In genomic region chr7:50339990-50340500, GRCh38 we compare ENCODE assay signal across 1 cellular context.
TF ChIP-seq lines count a peak whose summit lies in the region.

No MANE protein-coding gene starts in this region.

TF ChIP-seq in K562, 482 proteins besides CTCF, POLR2A, EP300 and RAD21 (continued from another document and continues in another):
- TF ChIP-seq, protein P1, sequence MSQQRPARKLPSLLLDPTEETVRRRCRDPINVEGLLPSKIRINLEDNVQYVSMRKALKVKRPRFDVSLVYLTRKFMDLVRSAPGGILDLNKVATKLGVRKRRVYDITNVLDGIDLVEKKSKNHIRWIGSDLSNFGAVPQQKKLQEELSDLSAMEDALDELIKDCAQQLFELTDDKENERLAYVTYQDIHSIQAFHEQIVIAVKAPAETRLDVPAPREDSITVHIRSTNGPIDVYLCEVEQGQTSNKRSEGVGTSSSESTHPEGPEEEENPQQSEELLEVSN (IDR thresholded peaks at IDR 0.05; ENCODE audit: borderline replicate concordance in 1 of 2, extremely low read depth in 1 of 2, insufficient read depth in 1 of 2, insufficient read length in 1 of 2, low read depth in 1 of 2, low read length in 1 of 2, poor library complexity in 1 of 2, severe bottlenecking in 1 of 2) = peak in 1 of 2 experiments; percentile 7
- TF ChIP-seq PKNOX1 (IDR thresholded peaks at IDR 0.05) (peak; percentile 52; the same call in 1 of the 2 replicates), ZKSCAN1 (IDR thresholded peaks at IDR 0.05; ENCODE audit: low read depth, low read length) (peak; percentile 84), CC2D1A (IDR thresholded peaks at IDR 0.05) (peak; percentile 54; the same call in 1 of the 2 replicates), ZNF311 (CRISPR knock-in tag; IDR thresholded peaks at IDR 0.05) (peak; percentile 18; the same call in 1 of the 2 replicates), DMBX1 (CRISPR knock-in tag; IDR thresholded peaks at IDR 0.05; ENCODE audit: borderline replicate concordance) (peak; percentile 71; the same call in 1 of the 2 replicates), SMARCA4 (IDR thresholded peaks at IDR 0.05) (peak; percentile 73; the same call in 1 of the 2 replicates), TAL1 (IDR thresholded peaks at IDR 0.05) (peak; percentile 25; the same call in 1 of the 2 replicates), YY1 (IDR thresholded peaks at IDR 0.05; ENCODE audit: borderline replicate concordance in 1 of 3, control insufficient read depth in 1 of 3, extremely low read depth in 1 of 3, insufficient read depth in 3 of 3, insufficient read length in 1 of 3, insufficient replicate concordance in 2 of 3, low read depth in 1 of 3, low read length in 2 of 3) (no peak), FOXO4 (CRISPR knock-in tag; IDR thresholded peaks at IDR 0.05) (no peak), SMARCE1 (IDR thresholded peaks at IDR 0.05) (peak; percentile 62; the same call in 1 of the 2 replicates), POLR2AphosphoS5 (IDR thresholded peaks at IDR 0.05; ENCODE audit: control insufficient read depth, insufficient read depth, low read depth, low read length) (peak; percentile 45; the same call in 1 of the 2 replicates), UBTF (IDR thresholded peaks at IDR 0.05; ENCODE audit: borderline replicate concordance in 1 of 2, low read depth in 2 of 2, low read length in 2 of 2) (peak; percentile 57; a peak in 2 of 4 replicates), SPI1 (IDR thresholded peaks at IDR 0.05; ENCODE audit: borderline replicate concordance, low read depth, low read length) (peak; percentile 7; the same call in 1 of the 2 replicates), HNRNPLL (IDR thresholded peaks at IDR 0.05; ENCODE audit: low read depth, low read length, poor library complexity, severe bottlenecking) (no peak), KLF1 (tag; IDR thresholded peaks at IDR 0.05) (no peak), ZNF76 (CRISPR knock-in tag; IDR thresholded peaks at IDR 0.05; ENCODE audit: borderline replicate concordance) (no peak), HSF4 (CRISPR knock-in tag; IDR thresholded peaks at IDR 0.05; ENCODE audit: borderline replicate concordance) (no peak), GATAD2A (IDR thresholded peaks at IDR 0.05) (0 out of 2 replicates have a peak, but pooled peaks have one; percentile 32), RCOR1 (IDR thresholded peaks at IDR 0.05; ENCODE audit: borderline replicate concordance in 1 of 2, low read depth in 2 of 2, low read length in 2 of 2) (peak in 1 of 2 experiments; percentile 60; a peak in 2 of 4 replicates), ZNF699 (CRISPR knock-in tag; IDR thresholded peaks at IDR 0.05; ENCODE audit: insufficient replicate concordance) (no peak), TBL1XR1 (IDR thresholded peaks at IDR 0.05; ENCODE audit: low read length in 2 of 2) (0 out of 4 replicates have a peak, but pooled peaks of 1 of the 2 experiments have one; percentile 35), MCM3 (IDR thresholded peaks at IDR 0.05) (no peak), ZFP1 (CRISPR knock-in tag; IDR thresholded peaks at IDR 0.05) (no peak), CEBPB (tag; IDR thresholded peaks at IDR 0.05) (no peak), ZEB2 (IDR thresholded peaks at IDR 0.05) (peak; percentile 39; the same call in 1 of the 2 replicates), ZC3H11A (IDR thresholded peaks at IDR 0.05; ENCODE audit: low read depth, low read length) (no peak), THAP7 (CRISPR knock-in tag; IDR thresholded peaks at IDR 0.05) (no peak), CHD1 (IDR thresholded peaks at IDR 0.05; ENCODE audit: low read length) (peak; percentile 29), CBFA2T2 (conservative IDR thresholded peaks at IDR 0.05) (peak; percentile 65), PHTF2 (CRISPR knock-in tag; IDR thresholded peaks at IDR 0.05) (no peak), FOXP4 (CRISPR knock-in tag; IDR thresholded peaks at IDR 0.05; ENCODE audit: borderline replicate concordance) (no peak), RUNX1 (IDR thresholded peaks at IDR 0.05; ENCODE audit: low read depth) (0 out of 2 replicates have a peak, but pooled peaks have one; percentile 48), ZNF217 (CRISPR knock-in tag; IDR thresholded peaks at IDR 0.05) (no peak), RNF2 (IDR thresholded peaks at IDR 0.05) (peak; percentile 61; the same call in 1 of the 2 replicates), PRDM10 (IDR thresholded peaks at IDR 0.05; ENCODE audit: partially characterized antibody) (peak; percentile 77), XRCC5 (IDR thresholded peaks at IDR 0.05; ENCODE audit: low read depth, low read length) (no peak), CXXC5 (CRISPR knock-in tag; IDR thresholded peaks at IDR 0.05) (peak; percentile 34), CBFA2T3 (IDR thresholded peaks at IDR 0.05) (peak; percentile 83), NCOA2 (IDR thresholded peaks at IDR 0.05; ENCODE audit: partially characterized antibody in 2 of 2) (no peak), MEIS2 (IDR thresholded peaks at IDR 0.05; ENCODE audit: partially characterized antibody) (peak; percentile 70), TRIM24 (IDR thresholded peaks at IDR 0.05) (peak; percentile 24 to 25; a peak in 1 of 4 replicates), HDAC1 (IDR thresholded peaks at IDR 0.05) (peak in 1 of 2 experiments; percentile 43; a peak in 1 of 4 replicates)
- TF ChIP-seq, protein P2, sequence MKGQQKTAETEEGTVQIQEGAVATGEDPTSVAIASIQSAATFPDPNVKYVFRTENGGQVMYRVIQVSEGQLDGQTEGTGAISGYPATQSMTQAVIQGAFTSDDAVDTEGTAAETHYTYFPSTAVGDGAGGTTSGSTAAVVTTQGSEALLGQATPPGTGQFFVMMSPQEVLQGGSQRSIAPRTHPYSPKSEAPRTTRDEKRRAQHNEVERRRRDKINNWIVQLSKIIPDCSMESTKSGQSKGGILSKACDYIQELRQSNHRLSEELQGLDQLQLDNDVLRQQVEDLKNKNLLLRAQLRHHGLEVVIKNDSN (CRISPR knock-in tag; IDR thresholded peaks at IDR 0.05) = no peak
- TF ChIP-seq, protein P3, sequence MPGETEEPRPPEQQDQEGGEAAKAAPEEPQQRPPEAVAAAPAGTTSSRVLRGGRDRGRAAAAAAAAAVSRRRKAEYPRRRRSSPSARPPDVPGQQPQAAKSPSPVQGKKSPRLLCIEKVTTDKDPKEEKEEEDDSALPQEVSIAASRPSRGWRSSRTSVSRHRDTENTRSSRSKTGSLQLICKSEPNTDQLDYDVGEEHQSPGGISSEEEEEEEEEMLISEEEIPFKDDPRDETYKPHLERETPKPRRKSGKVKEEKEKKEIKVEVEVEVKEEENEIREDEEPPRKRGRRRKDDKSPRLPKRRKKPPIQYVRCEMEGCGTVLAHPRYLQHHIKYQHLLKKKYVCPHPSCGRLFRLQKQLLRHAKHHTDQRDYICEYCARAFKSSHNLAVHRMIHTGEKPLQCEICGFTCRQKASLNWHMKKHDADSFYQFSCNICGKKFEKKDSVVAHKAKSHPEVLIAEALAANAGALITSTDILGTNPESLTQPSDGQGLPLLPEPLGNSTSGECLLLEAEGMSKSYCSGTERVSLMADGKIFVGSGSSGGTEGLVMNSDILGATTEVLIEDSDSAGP (CRISPR knock-in tag; IDR thresholded peaks at IDR 0.05) = no peak
- TF ChIP-seq, protein P4, sequence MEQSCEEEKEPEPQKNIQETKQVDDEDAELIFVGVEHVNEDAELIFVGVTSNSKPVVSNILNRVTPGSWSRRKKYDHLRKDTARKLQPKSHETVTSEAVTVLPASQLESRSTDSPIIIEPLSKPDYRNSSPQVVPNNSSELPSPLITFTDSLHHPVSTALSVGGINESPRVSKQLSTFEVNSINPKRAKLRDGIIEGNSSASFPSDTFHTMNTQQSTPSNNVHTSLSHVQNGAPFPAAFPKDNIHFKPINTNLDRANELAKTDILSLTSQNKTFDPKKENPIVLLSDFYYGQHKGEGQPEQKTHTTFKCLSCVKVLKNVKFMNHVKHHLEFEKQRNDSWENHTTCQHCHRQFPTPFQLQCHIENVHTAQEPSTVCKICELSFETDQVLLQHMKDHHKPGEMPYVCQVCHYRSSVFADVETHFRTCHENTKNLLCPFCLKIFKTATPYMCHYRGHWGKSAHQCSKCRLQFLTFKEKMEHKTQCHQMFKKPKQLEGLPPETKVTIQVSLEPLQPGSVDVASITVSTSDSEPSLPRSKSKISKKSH (CRISPR knock-in tag; IDR thresholded peaks at IDR 0.05) = no peak
